ENCODE assay signal across 1 cellular context in the genomic region with DNA sequence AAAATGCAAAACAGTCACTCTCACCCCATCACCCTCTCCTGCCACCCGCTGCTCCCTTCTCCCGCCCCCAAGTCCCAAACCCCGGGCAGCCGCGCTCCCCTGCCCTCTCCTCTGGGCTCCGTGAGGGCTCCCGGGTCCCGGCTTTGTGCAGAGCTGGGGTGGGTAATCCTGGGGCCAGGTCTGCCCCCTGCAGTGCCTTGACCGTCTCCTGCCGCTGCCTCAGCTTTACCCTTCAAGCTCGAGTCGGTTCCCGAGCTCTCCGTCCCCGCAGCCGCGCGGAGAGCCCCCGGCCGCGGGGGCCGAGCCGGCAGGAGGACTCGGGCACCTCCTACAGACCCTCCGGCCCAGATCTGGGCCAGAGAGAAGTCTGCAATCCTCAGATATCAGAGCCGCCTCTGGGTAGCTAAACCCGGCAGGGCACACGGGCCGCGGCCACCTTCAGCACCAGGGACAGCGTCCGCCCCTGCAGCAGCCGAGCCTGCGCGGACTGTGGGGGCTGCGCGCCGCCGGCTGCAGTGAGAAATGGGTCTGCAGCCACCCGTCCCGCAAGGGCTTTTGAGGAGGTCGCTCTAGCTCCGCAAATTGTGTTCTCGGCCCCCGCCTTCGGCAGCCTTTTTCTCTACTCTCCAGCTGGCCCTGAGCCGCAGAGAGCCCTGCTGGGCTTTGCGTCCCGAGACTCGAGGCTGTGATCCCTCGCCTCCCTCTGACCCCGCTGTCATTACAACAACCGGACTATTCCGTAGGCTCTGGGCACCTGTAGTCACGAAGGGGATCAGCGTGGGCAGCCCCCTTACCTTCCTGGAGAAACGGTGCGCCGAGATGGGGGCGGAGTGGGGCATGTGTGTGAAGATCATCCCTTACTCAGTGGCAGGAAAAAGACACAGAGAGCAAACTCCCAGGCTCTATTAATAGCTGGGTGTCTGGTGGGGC.
TF ChIP-seq lines count a peak whose summit lies in the region.

No MANE protein-coding gene starts in this region.

TF ChIP-seq in HepG2, 621 proteins besides CTCF, POLR2A, EP300 and RAD21 (continued from another document and continues in another):
- TF ChIP-seq, protein P1, sequence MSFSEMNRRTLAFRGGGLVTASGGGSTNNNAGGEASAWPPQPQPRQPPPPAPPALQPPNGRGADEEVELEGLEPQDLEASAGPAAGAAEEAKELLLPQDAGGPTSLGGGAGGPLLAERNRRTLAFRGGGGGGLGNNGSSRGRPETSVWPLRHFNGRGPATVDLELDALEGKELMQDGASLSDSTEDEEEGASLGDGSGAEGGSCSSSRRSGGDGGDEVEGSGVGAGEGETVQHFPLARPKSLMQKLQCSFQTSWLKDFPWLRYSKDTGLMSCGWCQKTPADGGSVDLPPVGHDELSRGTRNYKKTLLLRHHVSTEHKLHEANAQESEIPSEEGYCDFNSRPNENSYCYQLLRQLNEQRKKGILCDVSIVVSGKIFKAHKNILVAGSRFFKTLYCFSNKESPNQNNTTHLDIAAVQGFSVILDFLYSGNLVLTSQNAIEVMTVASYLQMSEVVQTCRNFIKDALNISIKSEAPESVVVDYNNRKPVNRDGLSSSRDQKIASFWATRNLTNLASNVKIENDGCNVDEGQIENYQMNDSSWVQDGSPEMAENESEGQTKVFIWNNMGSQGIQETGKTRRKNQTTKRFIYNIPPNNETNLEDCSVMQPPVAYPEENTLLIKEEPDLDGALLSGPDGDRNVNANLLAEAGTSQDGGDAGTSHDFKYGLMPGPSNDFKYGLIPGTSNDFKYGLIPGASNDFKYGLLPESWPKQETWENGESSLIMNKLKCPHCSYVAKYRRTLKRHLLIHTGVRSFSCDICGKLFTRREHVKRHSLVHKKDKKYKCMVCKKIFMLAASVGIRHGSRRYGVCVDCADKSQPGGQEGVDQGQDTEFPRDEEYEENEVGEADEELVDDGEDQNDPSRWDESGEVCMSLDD (CRISPR knock-in tag; IDR thresholded peaks at IDR 0.05; ENCODE audit: borderline replicate concordance) = no peak; the same call in 1 of the 2 replicates
- TF ChIP-seq DNMT1 (CRISPR knock-in tag; IDR thresholded peaks at IDR 0.05) (no peak), ZNF10 (CRISPR knock-in tag; IDR thresholded peaks at IDR 0.05; ENCODE audit: borderline replicate concordance, low read depth) (no peak), RFXAP (CRISPR knock-in tag; IDR thresholded peaks at IDR 0.05; ENCODE audit: borderline replicate concordance) (no peak), ISL2 (CRISPR knock-in tag; IDR thresholded peaks at IDR 0.05) (peak; percentile 56; the same call in 1 of the 2 replicates), ZNF138 (CRISPR knock-in tag; IDR thresholded peaks at IDR 0.05; ENCODE audit: low read depth) (no peak), ZNF749 (CRISPR knock-in tag; IDR thresholded peaks at IDR 0.05; ENCODE audit: borderline replicate concordance) (peak; percentile 76; the same call in 1 of the 2 replicates), CBX5 (CRISPR knock-in tag; IDR thresholded peaks at IDR 0.05; ENCODE audit: borderline replicate concordance) (no peak), FOXA1 (IDR thresholded peaks at IDR 0.05) (no peak), FOXA1 (CRISPR knock-in tag; IDR thresholded peaks at IDR 0.05) (no peak), ESRRA (CRISPR knock-in tag; IDR thresholded peaks at IDR 0.05; ENCODE audit: low read depth) (no peak), ZNF20 (CRISPR knock-in tag; IDR thresholded peaks at IDR 0.05) (no peak), ELF3 (CRISPR knock-in tag; IDR thresholded peaks at IDR 0.05) (no peak), ZNF263 (CRISPR knock-in tag; IDR thresholded peaks at IDR 0.05) (peak; percentile 44; the same call in 1 of the 2 replicates), ZNF264 (CRISPR knock-in tag; IDR thresholded peaks at IDR 0.05) (0 out of 2 replicates have a peak, but pooled peaks have one; percentile 62)
- TF ChIP-seq, protein P2, sequence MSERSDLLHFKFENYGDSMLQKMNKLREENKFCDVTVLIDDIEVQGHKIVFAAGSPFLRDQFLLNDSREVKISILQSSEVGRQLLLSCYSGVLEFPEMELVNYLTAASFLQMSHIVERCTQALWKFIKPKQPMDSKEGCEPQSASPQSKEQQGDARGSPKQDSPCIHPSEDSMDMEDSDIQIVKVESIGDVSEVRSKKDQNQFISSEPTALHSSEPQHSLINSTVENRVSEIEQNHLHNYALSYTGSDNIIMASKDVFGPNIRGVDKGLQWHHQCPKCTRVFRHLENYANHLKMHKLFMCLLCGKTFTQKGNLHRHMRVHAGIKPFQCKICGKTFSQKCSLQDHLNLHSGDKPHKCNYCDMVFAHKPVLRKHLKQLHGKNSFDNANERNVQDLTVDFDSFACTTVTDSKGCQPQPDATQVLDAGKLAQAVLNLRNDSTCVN (CRISPR knock-in tag; IDR thresholded peaks at IDR 0.05; ENCODE audit: borderline replicate concordance) = peak; percentile 84
- TF ChIP-seq, protein P3, sequence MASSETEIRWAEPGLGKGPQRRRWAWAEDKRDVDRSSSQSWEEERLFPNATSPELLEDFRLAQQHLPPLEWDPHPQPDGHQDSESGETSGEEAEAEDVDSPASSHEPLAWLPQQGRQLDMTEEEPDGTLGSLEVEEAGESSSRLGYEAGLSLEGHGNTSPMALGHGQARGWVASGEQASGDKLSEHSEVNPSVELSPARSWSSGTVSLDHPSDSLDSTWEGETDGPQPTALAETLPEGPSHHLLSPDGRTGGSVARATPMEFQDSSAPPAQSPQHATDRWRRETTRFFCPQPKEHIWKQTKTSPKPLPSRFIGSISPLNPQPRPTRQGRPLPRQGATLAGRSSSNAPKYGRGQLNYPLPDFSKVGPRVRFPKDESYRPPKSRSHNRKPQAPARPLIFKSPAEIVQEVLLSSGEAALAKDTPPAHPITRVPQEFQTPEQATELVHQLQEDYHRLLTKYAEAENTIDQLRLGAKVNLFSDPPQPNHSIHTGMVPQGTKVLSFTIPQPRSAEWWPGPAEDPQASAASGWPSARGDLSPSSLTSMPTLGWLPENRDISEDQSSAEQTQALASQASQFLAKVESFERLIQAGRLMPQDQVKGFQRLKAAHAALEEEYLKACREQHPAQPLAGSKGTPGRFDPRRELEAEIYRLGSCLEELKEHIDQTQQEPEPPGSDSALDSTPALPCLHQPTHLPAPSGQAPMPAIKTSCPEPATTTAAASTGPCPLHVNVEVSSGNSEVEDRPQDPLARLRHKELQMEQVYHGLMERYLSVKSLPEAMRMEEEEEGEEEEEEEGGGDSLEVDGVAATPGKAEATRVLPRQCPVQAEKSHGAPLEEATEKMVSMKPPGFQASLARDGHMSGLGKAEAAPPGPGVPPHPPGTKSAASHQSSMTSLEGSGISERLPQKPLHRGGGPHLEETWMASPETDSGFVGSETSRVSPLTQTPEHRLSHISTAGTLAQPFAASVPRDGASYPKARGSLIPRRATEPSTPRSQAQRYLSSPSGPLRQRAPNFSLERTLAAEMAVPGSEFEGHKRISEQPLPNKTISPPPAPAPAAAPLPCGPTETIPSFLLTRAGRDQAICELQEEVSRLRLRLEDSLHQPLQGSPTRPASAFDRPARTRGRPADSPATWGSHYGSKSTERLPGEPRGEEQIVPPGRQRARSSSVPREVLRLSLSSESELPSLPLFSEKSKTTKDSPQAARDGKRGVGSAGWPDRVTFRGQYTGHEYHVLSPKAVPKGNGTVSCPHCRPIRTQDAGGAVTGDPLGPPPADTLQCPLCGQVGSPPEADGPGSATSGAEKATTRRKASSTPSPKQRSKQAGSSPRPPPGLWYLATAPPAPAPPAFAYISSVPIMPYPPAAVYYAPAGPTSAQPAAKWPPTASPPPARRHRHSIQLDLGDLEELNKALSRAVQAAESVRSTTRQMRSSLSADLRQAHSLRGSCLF (CRISPR knock-in tag; IDR thresholded peaks at IDR 0.05; ENCODE audit: borderline replicate concordance) = 0 out of 2 replicates have a peak, but pooled peaks have one; percentile 57
- TF ChIP-seq, protein P4, sequence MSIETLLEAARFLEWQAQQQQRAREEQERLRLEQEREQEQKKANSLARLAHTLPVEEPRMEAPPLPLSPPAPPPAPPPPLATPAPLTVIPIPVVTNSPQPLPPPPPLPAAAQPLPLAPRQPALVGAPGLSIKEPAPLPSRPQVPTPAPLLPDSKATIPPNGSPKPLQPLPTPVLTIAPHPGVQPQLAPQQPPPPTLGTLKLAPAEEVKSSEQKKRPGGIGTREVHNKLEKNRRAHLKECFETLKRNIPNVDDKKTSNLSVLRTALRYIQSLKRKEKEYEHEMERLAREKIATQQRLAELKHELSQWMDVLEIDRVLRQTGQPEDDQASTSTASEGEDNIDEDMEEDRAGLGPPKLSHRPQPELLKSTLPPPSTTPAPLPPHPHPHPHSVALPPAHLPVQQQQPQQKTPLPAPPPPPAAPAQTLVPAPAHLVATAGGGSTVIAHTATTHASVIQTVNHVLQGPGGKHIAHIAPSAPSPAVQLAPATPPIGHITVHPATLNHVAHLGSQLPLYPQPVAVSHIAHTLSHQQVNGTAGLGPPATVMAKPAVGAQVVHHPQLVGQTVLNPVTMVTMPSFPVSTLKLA (IDR thresholded peaks at IDR 0.05) = no peak
- TF ChIP-seq, protein P5, sequence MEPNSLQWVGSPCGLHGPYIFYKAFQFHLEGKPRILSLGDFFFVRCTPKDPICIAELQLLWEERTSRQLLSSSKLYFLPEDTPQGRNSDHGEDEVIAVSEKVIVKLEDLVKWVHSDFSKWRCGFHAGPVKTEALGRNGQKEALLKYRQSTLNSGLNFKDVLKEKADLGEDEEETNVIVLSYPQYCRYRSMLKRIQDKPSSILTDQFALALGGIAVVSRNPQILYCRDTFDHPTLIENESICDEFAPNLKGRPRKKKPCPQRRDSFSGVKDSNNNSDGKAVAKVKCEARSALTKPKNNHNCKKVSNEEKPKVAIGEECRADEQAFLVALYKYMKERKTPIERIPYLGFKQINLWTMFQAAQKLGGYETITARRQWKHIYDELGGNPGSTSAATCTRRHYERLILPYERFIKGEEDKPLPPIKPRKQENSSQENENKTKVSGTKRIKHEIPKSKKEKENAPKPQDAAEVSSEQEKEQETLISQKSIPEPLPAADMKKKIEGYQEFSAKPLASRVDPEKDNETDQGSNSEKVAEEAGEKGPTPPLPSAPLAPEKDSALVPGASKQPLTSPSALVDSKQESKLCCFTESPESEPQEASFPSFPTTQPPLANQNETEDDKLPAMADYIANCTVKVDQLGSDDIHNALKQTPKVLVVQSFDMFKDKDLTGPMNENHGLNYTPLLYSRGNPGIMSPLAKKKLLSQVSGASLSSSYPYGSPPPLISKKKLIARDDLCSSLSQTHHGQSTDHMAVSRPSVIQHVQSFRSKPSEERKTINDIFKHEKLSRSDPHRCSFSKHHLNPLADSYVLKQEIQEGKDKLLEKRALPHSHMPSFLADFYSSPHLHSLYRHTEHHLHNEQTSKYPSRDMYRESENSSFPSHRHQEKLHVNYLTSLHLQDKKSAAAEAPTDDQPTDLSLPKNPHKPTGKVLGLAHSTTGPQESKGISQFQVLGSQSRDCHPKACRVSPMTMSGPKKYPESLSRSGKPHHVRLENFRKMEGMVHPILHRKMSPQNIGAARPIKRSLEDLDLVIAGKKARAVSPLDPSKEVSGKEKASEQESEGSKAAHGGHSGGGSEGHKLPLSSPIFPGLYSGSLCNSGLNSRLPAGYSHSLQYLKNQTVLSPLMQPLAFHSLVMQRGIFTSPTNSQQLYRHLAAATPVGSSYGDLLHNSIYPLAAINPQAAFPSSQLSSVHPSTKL (CRISPR knock-in tag; IDR thresholded peaks at IDR 0.05) = peak; percentile 22; the same call in 1 of the 2 replicates
- TF ChIP-seq, protein P6, sequence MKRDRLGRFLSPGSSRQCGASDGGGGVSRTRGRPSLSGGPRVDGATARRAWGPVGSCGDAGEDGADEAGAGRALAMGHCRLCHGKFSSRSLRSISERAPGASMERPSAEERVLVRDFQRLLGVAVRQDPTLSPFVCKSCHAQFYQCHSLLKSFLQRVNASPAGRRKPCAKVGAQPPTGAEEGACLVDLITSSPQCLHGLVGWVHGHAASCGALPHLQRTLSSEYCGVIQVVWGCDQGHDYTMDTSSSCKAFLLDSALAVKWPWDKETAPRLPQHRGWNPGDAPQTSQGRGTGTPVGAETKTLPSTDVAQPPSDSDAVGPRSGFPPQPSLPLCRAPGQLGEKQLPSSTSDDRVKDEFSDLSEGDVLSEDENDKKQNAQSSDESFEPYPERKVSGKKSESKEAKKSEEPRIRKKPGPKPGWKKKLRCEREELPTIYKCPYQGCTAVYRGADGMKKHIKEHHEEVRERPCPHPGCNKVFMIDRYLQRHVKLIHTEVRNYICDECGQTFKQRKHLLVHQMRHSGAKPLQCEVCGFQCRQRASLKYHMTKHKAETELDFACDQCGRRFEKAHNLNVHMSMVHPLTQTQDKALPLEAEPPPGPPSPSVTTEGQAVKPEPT (CRISPR knock-in tag; IDR thresholded peaks at IDR 0.05; ENCODE audit: low read depth) = no peak
- TF ChIP-seq, protein P7, sequence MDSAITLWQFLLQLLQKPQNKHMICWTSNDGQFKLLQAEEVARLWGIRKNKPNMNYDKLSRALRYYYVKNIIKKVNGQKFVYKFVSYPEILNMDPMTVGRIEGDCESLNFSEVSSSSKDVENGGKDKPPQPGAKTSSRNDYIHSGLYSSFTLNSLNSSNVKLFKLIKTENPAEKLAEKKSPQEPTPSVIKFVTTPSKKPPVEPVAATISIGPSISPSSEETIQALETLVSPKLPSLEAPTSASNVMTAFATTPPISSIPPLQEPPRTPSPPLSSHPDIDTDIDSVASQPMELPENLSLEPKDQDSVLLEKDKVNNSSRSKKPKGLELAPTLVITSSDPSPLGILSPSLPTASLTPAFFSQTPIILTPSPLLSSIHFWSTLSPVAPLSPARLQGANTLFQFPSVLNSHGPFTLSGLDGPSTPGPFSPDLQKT (CRISPR knock-in tag; IDR thresholded peaks at IDR 0.05; ENCODE audit: borderline replicate concordance) = no peak
- TF ChIP-seq, protein P8, sequence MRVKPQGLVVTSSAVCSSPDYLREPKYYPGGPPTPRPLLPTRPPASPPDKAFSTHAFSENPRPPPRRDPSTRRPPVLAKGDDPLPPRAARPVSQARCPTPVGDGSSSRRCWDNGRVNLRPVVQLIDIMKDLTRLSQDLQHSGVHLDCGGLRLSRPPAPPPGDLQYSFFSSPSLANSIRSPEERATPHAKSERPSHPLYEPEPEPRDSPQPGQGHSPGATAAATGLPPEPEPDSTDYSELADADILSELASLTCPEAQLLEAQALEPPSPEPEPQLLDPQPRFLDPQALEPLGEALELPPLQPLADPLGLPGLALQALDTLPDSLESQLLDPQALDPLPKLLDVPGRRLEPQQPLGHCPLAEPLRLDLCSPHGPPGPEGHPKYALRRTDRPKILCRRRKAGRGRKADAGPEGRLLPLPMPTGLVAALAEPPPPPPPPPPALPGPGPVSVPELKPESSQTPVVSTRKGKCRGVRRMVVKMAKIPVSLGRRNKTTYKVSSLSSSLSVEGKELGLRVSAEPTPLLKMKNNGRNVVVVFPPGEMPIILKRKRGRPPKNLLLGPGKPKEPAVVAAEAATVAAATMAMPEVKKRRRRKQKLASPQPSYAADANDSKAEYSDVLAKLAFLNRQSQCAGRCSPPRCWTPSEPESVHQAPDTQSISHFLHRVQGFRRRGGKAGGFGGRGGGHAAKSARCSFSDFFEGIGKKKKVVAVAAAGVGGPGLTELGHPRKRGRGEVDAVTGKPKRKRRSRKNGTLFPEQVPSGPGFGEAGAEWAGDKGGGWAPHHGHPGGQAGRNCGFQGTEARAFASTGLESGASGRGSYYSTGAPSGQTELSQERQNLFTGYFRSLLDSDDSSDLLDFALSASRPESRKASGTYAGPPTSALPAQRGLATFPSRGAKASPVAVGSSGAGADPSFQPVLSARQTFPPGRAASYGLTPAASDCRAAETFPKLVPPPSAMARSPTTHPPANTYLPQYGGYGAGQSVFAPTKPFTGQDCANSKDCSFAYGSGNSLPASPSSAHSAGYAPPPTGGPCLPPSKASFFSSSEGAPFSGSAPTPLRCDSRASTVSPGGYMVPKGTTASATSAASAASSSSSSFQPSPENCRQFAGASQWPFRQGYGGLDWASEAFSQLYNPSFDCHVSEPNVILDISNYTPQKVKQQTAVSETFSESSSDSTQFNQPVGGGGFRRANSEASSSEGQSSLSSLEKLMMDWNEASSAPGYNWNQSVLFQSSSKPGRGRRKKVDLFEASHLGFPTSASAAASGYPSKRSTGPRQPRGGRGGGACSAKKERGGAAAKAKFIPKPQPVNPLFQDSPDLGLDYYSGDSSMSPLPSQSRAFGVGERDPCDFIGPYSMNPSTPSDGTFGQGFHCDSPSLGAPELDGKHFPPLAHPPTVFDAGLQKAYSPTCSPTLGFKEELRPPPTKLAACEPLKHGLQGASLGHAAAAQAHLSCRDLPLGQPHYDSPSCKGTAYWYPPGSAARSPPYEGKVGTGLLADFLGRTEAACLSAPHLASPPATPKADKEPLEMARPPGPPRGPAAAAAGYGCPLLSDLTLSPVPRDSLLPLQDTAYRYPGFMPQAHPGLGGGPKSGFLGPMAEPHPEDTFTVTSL (CRISPR knock-in tag; IDR thresholded peaks at IDR 0.05; ENCODE audit: borderline replicate concordance) = no peak
